ENCODE assay signal across 9 cellular contexts in genomic region chr2:160994141-160995002, GRCh38.
A peak's percentile ranks its signal among the peaks of the same experiment; 100 is the strongest.
DNase-seq lines count a peak whose midpoint lies in the region; ATAC-seq and TF ChIP-seq lines count a peak whose summit lies in the region.
"Had no signal": no experiment of that assay in that cellular context is flagged by ENCODE, and none has a peak within 500 bp of the region (broad histone marks: within the 10 kb centered on the region; RNA-seq: fewer than 3 reads in every experiment).

No MANE protein-coding gene starts in this region.

- POLR2A ChIA-PET in IMR-90 (lab: Charles Lee; ENCODE audit: unreplicated experiment): no interaction called here

- H3K56ac ChIP-seq in IMR-90 (ENCODE audit: extremely low read depth, insufficient read depth, low read length): no peak overlapping the region

- H4K5ac ChIP-seq in IMR-90 (ENCODE audit: low read depth, low read length): no peak overlapping the region

- H3K27me3 ChIP-seq in DND-41 (ENCODE audit: insufficient read depth, low read length, poor library complexity): no peaks in the 10 kb centered on the region
- H3K27me3 ChIP-seq in IMR-90 (ENCODE audit: control insufficient read depth, insufficient read depth, low read length): no peaks in the 10 kb centered on the region
- no peaks in the 10 kb centered on the region for H3K27me3 ChIP-seq in neural cell (ENCODE audit: insufficient read depth, low read depth, low read length)

- H4K20me1 ChIP-seq in DND-41 (ENCODE audit: insufficient read depth, low read length): no peaks in the 10 kb centered on the region
- no peaks in the 10 kb centered on the region for H4K20me1 ChIP-seq in IMR-90 (ENCODE audit: insufficient read depth, low read length)
- H4K20me1 ChIP-seq in neural cell (ENCODE audit: insufficient read depth): no peaks in the 10 kb centered on the region

- H2BK5ac ChIP-seq in IMR-90 (ENCODE audit: low read depth, low read length, poor library complexity, severe bottlenecking): no peak overlapping the region

- no peak overlapping the region for H2BK15ac ChIP-seq in IMR-90 (ENCODE audit: low read depth, low read length)

- peaks cover 5% of the 10 kb centered on the region for H3K4me1 ChIP-seq in DND-41 (ENCODE audit: insufficient read depth, low read length)
- H3K4me1 ChIP-seq in IMR-90 (ENCODE audit: control insufficient read depth, insufficient read depth, low read length): no peaks in the 10 kb centered on the region

- TF ChIP-seq CTCF in DND-41 (IDR thresholded peaks at IDR 0.05; ENCODE audit: borderline replicate concordance, extremely low read depth, low read length, poor library complexity, severe bottlenecking) (peak; percentile 95), IMR-90 (conservative IDR thresholded peaks at IDR 0.05; ENCODE audit: low read depth, low read length) (peak; percentile 90), neural cell (IDR thresholded peaks at IDR 0.05; ENCODE audit: poor library complexity, severe bottlenecking) (peak; percentile 93)

- H3K4me2 ChIP-seq in DND-41 (ENCODE audit: insufficient read depth, low read length) (peak overlapping the region; percentile 53), IMR-90 (ENCODE audit: low read depth, low read length) (peak overlapping the region; percentile 40), neural cell (ENCODE audit: low read length) (no peak overlapping the region)

- H3K14ac ChIP-seq in IMR-90 (replicated peaks; ENCODE audit: low read depth, low read length): no peak overlapping the region

- DNase-seq in DND-41 (peak; percentile 78), IMR-90 (peak; percentile 90), OCI-M2 (lab: John Stamatoyannopoulos, UW; ENCODE audit: unreplicated experiment) (peak; percentile 32), fibroblast of gingiva (ENCODE audit: low read depth) (peak; percentile 92)
- DNase-seq in activated T-cell treated with anti-CD3 and anti-CD28 coated beads, Interleukin-2, amount 50 U/mL, for 24 hours: peak; percentile 36
- peak; percentile 68 to 72 for DNase-seq in stimulated activated naive CD8-positive, alpha-beta T cell treated with anti-CD3 and anti-CD28 coated beads, Interleukin-15, amount 100 ng/mL, for 72 hours

- H2AK5ac ChIP-seq in IMR-90 (ENCODE audit: low read depth, low read length): no peak overlapping the region

- H3K23ac ChIP-seq in IMR-90 (ENCODE audit: low read depth, low read length): no peak overlapping the region

- no peaks in the 10 kb centered on the region for H3F3A ChIP-seq in neural cell (ENCODE audit: insufficient read depth, low read length, poor library complexity, severe bottlenecking)

- no peak overlapping the region for H3K4ac ChIP-seq in IMR-90 (ENCODE audit: low read depth, low read length)

- peak overlapping the region; percentile 10; the same call in 1 of the 2 replicates for H3K18ac ChIP-seq in IMR-90 (ENCODE audit: low read depth, low read length)

- no peak for TF ChIP-seq POLR2A in IMR-90 (IDR thresholded peaks at IDR 0.05; ENCODE audit: low read depth, low read length)

- H3K4me3 Mint-ChIP-seq in activated T-cell treated with anti-CD3 and anti-CD28 coated beads, Interleukin-2, amount 50 U/mL, for 24 hours: no peak overlapping the region
- peak overlapping the region in 1 of 2 donors; percentile 33 for H3K4me3 Mint-ChIP-seq in stimulated activated naive CD8-positive, alpha-beta T cell treated with anti-CD3 and anti-CD28 coated beads, Interleukin-15, amount 100 ng/mL, for 72 hours

- no peak overlapping the region for H3K27ac Mint-ChIP-seq in activated T-cell treated with anti-CD3 and anti-CD28 coated beads, Interleukin-2, amount 50 U/mL, for 24 hours
- H3K27ac Mint-ChIP-seq in stimulated activated naive CD8-positive, alpha-beta T cell treated with anti-CD3 and anti-CD28 coated beads, Interleukin-15, amount 100 ng/mL, for 72 hours: no peak overlapping the region

- BruUV-seq in IMR-90 (replicated peaks; lab: Mats Ljungman, UMichigan): no TSS peak

- H2AK9ac ChIP-seq in IMR-90 (replicated peaks; ENCODE audit: low read depth, low read length, poor library complexity): no peak overlapping the region

- H3K9me3 Mint-ChIP-seq in activated T-cell treated with anti-CD3 and anti-CD28 coated beads, Interleukin-2, amount 50 U/mL, for 24 hours: no peaks in the 10 kb centered on the region
- H3K9me3 Mint-ChIP-seq in stimulated activated naive CD8-positive, alpha-beta T cell treated with anti-CD3 and anti-CD28 coated beads, Interleukin-15, amount 100 ng/mL, for 72 hours: no peaks in the 10 kb centered on the region

- TF ChIP-seq RAD21 in IMR-90 (IDR thresholded peaks at IDR 0.05; ENCODE audit: low read length): peak; percentile 92
- TF ChIP-seq RAD21 in neural cell (conservative IDR thresholded peaks at IDR 0.05): peak; percentile 95

- H3K79me2 ChIP-seq in DND-41 (ENCODE audit: insufficient read depth, low read length): no peaks in the 10 kb centered on the region
- no peaks in the 10 kb centered on the region for H3K79me2 ChIP-seq in neural cell (replicated peaks; ENCODE audit: insufficient read depth, low read length)

- no peak overlapping the region for H2BK120ac ChIP-seq in IMR-90 (ENCODE audit: low read depth, low read length)

- H3K36me3 ChIP-seq in DND-41 (ENCODE audit: insufficient read depth, low read length) (no peaks in the 10 kb centered on the region), IMR-90 (ENCODE audit: control insufficient read depth, insufficient read depth, low read length) (no peaks in the 10 kb centered on the region), neural cell (ENCODE audit: insufficient read depth, low read length) (no peaks in the 10 kb centered on the region)

- dilution Hi-C loops in IMR-90 (cut with HindIII; ENCODE audit: low sequenced_read_pairs, unreplicated experiment): no loop called here

- no peak for TF ChIP-seq EP300 in neural cell (conservative IDR thresholded peaks at IDR 0.05; ENCODE audit: poor library complexity, severe bottlenecking)

- in situ Hi-C loops in IMR-90 (cut with MboI; ENCODE audit: low sequenced_read_pairs): loop anchor here (5.0 kb wide), 2 partner anchors 672 to 732 kb away; no protein-coding TSS in a partner anchor

- peak overlapping the region; percentile 17; the same call in 1 of the 2 replicates for H3K27ac ChIP-seq in DND-41 (ENCODE audit: low read length)
- no peak overlapping the region for H3K27ac ChIP-seq in IMR-90 (ENCODE audit: insufficient read depth, low read length)
- no peak overlapping the region for H3K27ac ChIP-seq in neural cell (ENCODE audit: low read length)

- H2AFZ ChIP-seq in DND-41 (ENCODE audit: low read depth, low read length) (peak overlapping the region; percentile 60), IMR-90 (replicated peaks; ENCODE audit: low read length, poor library complexity) (no peak overlapping the region), neural cell (ENCODE audit: low read depth, low read length) (no peak overlapping the region)

- 0 out of 2 replicates have a peak overlapping the region, but pooled peaks have one; percentile 17 for H2BK20ac ChIP-seq in IMR-90 (ENCODE audit: low read depth, low read length)

- H3K79me1 ChIP-seq in IMR-90 (ENCODE audit: low read depth in 1 of 2, low read length in 2 of 2): no peaks in the 10 kb centered on the region

- no peaks in the 10 kb centered on the region for H3K9me1 ChIP-seq in IMR-90 (ENCODE audit: insufficient read depth, low read length)

- no peaks in the 10 kb centered on the region for H3K9me2 ChIP-seq in neural cell (ENCODE audit: insufficient read depth, low read length)

- 0% methylated on average over 3 of the region's 16 CpGs; no CpG with 5 or more reads in 1 of the 2 experiments for WGBS in IMR-90 (ENCODE audit: extremely low coverage in 2 of 2, insufficient read length in 1 of 2), 2 experiments

- no peak overlapping the region for H3K4me3 ChIP-seq in DND-41 (ENCODE audit: low read depth in 1 of 2, low read length in 2 of 2)
- no peak overlapping the region for H3K4me3 ChIP-seq in IMR-90 (ENCODE audit: insufficient read depth, low read depth, low read length)
- no peak overlapping the region for H3K4me3 ChIP-seq in neural cell (ENCODE audit: low read length)
- H3K4me3 ChIP-seq: skin epidermis had no signal

- peaks cover 9% of the 10 kb centered on the region for H3K4me1 Mint-ChIP-seq in activated T-cell treated with anti-CD3 and anti-CD28 coated beads, Interleukin-2, amount 50 U/mL, for 24 hours (ENCODE audit: low read depth)
- H3K4me1 Mint-ChIP-seq in stimulated activated naive CD8-positive, alpha-beta T cell treated with anti-CD3 and anti-CD28 coated beads, Interleukin-15, amount 100 ng/mL, for 72 hours: peaks cover 12% of the 10 kb centered on the region

- intact Hi-C loops in IMR-90 (cut with micrococcal nuclease): loop anchor here (1.0 to 5.0 kb wide), 4 partner anchors 69 to 884 kb away; no protein-coding TSS in a partner anchor

- H3K9ac ChIP-seq in DND-41 (ENCODE audit: low read depth, low read length): no peak overlapping the region; the same call in 1 of the 2 replicates
- H3K9ac ChIP-seq in IMR-90 (ENCODE audit: low read depth, low read length): no peak overlapping the region
- H3K9ac ChIP-seq in neural cell (ENCODE audit: low read length): no peak overlapping the region

- no peaks in the 10 kb centered on the region for H3K9me3 ChIP-seq in DND-41 (ENCODE audit: insufficient read depth, low read length, severe bottlenecking)
- H3K9me3 ChIP-seq in IMR-90 (ENCODE audit: control insufficient read depth, insufficient read depth, low read length): no peaks in the 10 kb centered on the region
- no peaks in the 10 kb centered on the region for H3K9me3 ChIP-seq in neural cell (ENCODE audit: low read length)

- H4K8ac ChIP-seq in IMR-90 (ENCODE audit: low read depth in 2 of 2, low read length in 2 of 2): no peak overlapping the region

- no peaks in the 10 kb centered on the region for H3K27me3 Mint-ChIP-seq in activated T-cell treated with anti-CD3 and anti-CD28 coated beads, Interleukin-2, amount 50 U/mL, for 24 hours
- H3K27me3 Mint-ChIP-seq in stimulated activated naive CD8-positive, alpha-beta T cell treated with anti-CD3 and anti-CD28 coated beads, Interleukin-15, amount 100 ng/mL, for 72 hours: no peaks in the 10 kb centered on the region

- peak; percentile 95 for ATAC-seq in DND-41 (ENCODE audit: insufficient read depth, low read depth)
- ATAC-seq in GM21619 (IDR thresholded peaks at IDR 0.05; ENCODE audit: unreplicated experiment): peak; percentile 93
- ATAC-seq in IMR-90 (ENCODE audit: low read depth): peak; percentile 91
- ATAC-seq in stimulated activated naive CD8-positive, alpha-beta T cell treated with anti-CD3 and anti-CD28 coated beads, Interleukin-15, amount 100 ng/mL, for 72 hours: peak; percentile 84

- no peak overlapping the region for H4K91ac ChIP-seq in IMR-90 (ENCODE audit: insufficient read depth, low read depth, low read length)

- no peaks in the 10 kb centered on the region for H3K36me3 Mint-ChIP-seq in activated T-cell treated with anti-CD3 and anti-CD28 coated beads, Interleukin-2, amount 50 U/mL, for 24 hours (ENCODE audit: low read depth)

- CTCF ChIA-PET in IMR-90 (lab: Yijun Ruan, JAX): interaction anchor here (0.7 to 3.5 kb wide), 10 partner anchors 9 to 884 kb away, joined by 3 to 28 read pairs (median 3); no protein-coding TSS in a partner anchor

TF ChIP-seq in IMR-90, 13 proteins besides CTCF, POLR2A, EP300 and RAD21 (continues in another document):
- TF ChIP-seq NFE2L2 (IDR thresholded peaks at IDR 0.05; ENCODE audit: low read depth, low read length) (no peak), RFX5 (IDR thresholded peaks at IDR 0.05; ENCODE audit: low read depth, low read length) (no peak)

TF ChIP-seq in neural cell, 6 proteins besides CTCF, POLR2A, EP300 and RAD21:
- peak; percentile 91 for TF ChIP-seq SMC3 (conservative IDR thresholded peaks at IDR 0.05; ENCODE audit: poor library complexity)
- TF ChIP-seq TAF1 (IDR thresholded peaks at IDR 0.05; ENCODE audit: low read depth): no peak

Comparison
In these comparisons a context has a peak if more than half of its experiments do, and no peak if none do; other contexts are left out.
1. DNase-seq: peak in every context shown above with its lines; median percentile 92 in fibroblast of gingiva; 90 in IMR-90; 78 in DND-41; 70 in stimulated activated naive CD8-positive, alpha-beta T cell treated with anti-CD3 and anti-CD28 coated beads, Interleukin-15, amount 100 ng/mL, for 72 hours; 36 in activated T-cell treated with anti-CD3 and anti-CD28 coated beads, Interleukin-2, amount 50 U/mL, for 24 hours; 32 in OCI-M2.